ENCODE assay signal across 1 cellular context in the genomic region with DNA sequence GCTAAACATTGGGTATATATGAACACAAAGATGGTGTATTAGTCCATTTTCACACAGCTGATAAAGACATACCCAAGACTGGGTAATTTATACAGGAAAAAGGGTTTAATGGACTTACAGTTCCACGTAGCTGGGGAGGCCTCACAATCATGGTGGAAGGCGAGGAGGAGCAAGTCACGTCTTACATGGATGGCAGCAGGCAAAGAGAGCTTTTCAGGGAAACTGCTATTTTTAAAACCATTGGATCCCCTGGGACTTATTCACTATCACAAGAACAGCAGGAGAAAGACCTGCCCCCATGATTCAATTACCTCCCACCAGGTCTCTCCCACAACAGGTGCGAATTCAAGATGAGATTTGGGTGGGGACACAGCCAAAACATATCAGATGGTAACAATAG. TPM values are rescaled to one million over a fixed set of nuclear protein-coding genes. Genes with fewer than 3 reads are reported as not detected.
"Had no signal": no experiment of that assay in that cellular context is flagged by ENCODE, and none has a peak within 500 bp of the region (broad histone marks: within the 10 kb centered on the region; RNA-seq: fewer than 3 reads in every experiment).

No MANE protein-coding gene starts in this region.

RNA-seq across cellular contexts. Expression of a gene that starts 31.0 kb away (rescaled TPM):
- total RNA-seq: temporal lobe had no signal
